In genomic region chr3:83843716-83844115, GRCh38 we compare ENCODE assay signal across 11 cellular contexts.
"Had no signal": no experiment of that assay in that cellular context is flagged by ENCODE, and none has a peak within 500 bp of the region (broad histone marks: within the 10 kb centered on the region; RNA-seq: fewer than 3 reads in every experiment).

No MANE protein-coding gene starts in this region.

- H3K36me3 Mint-ChIP-seq: activated CD4-positive, alpha-beta memory T cell treated with anti-CD3 and anti-CD28 coated beads for 36 hours; activated naive CD8-positive, alpha-beta T cell treated with anti-CD3 and anti-CD28 coated beads for 36 hours had no signal

- H3K9me3 ChIP-seq: gastroesophageal sphincter, pancreas, thyroid gland, uterus had no signal

- H3K4me3 Mint-ChIP-seq: activated CD4-positive, alpha-beta memory T cell treated with anti-CD3 and anti-CD28 coated beads for 36 hours; activated naive CD8-positive, alpha-beta T cell treated with anti-CD3 and anti-CD28 coated beads for 36 hours; activated T-cell treated with anti-CD3 and anti-CD28 coated beads, Interleukin-2, amount 50 U/mL, for 4 hours; nephron progenitor cell; T-helper 2 cell treated with Interferon-gamma antibody and Interleukin-4, amounts not matched to agents 5 μg/mL and 100 μg/mL, for 36 hours had no signal

- H3K27ac ChIP-seq: gastroesophageal sphincter, pancreas, thyroid gland, uterus, VCaP had no signal

- H3K27ac Mint-ChIP-seq: activated CD4-positive, alpha-beta memory T cell treated with anti-CD3 and anti-CD28 coated beads for 36 hours; activated naive CD8-positive, alpha-beta T cell treated with anti-CD3 and anti-CD28 coated beads for 36 hours; nephron progenitor cell; T-helper 2 cell treated with Interferon-gamma antibody and Interleukin-4, amounts not matched to agents 5 μg/mL and 100 μg/mL, for 36 hours had no signal

- H3K36me3 ChIP-seq: gastroesophageal sphincter, pancreas, thyroid gland, uterus had no signal

- H3K27me3 Mint-ChIP-seq: activated CD4-positive, alpha-beta memory T cell treated with anti-CD3 and anti-CD28 coated beads for 36 hours; activated naive CD8-positive, alpha-beta T cell treated with anti-CD3 and anti-CD28 coated beads for 36 hours had no signal

- H3K4me1 Mint-ChIP-seq: activated naive CD8-positive, alpha-beta T cell treated with anti-CD3 and anti-CD28 coated beads for 36 hours; nephron progenitor cell had no signal

- H3K4me3 ChIP-seq: gastroesophageal sphincter, pancreas, thyroid gland, uterus had no signal

- DNase-seq: activated CD4-positive, alpha-beta memory T cell treated with anti-CD3 and anti-CD28 coated beads for 36 hours; activated gamma-delta T cell treated with Interleukin-2 at 50 U/mL for 16 hours; activated naive CD8-positive, alpha-beta T cell treated with anti-CD3 and anti-CD28 coated beads for 36 hours; activated T-cell treated with anti-CD3 and anti-CD28 coated beads, Interleukin-2, amount 50 U/mL, for 4 hours; nephron progenitor cell; pancreas; thyroid gland; uterus had no signal

- H3K27me3 ChIP-seq: gastroesophageal sphincter, pancreas, thyroid gland, uterus had no signal

- ATAC-seq: activated T-cell treated with anti-CD3 and anti-CD28 coated beads, Interleukin-2, amount 50 U/mL, for 4 hours; gastroesophageal sphincter; pancreas had no signal

- H3K4me1 ChIP-seq: gastroesophageal sphincter, pancreas, thyroid gland, uterus had no signal
